In the genomic region with DNA sequence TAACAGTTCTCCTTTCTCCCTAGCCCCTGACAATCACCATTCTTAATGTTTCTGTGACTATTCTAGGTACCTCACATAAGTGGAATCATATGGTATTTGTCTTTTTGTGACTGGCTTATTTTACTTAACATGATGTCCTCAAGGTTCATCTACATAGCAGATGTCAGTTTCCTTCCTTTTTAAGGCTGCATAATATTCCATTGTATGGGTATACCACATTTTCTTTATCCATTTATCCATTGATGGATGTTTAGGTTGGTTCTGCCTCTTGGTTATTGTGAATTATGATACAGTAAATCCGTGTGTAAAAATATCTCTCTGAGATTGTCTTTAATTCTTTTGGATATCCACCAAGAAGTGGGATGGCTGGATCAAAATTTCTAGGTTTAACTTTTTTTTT, we compare ENCODE assay signal across 25 cellular contexts.
"Had no signal": no experiment of that assay in that cellular context is flagged by ENCODE, and none has a peak within 500 bp of the region (broad histone marks: within the 10 kb centered on the region; RNA-seq: fewer than 3 reads in every experiment).

No MANE protein-coding gene starts in this region.

- ATAC-seq: natural killer cell; right cardiac atrium; right lobe of liver; stimulated activated effector memory CD8-positive, alpha-beta T cell treated with anti-CD3 and anti-CD28 coated beads, Interleukin-12 subunit alpha, Interleukin-12 subunit beta, amount 100 ng/mL, for 72 hours; stimulated activated naive B cell treated with anti-CD40 and anti-IgM and Interleukin-4, amounts not matched to agents 10 μg/mL and 1 μg/mL and 100 μg/mL, for 72 hours had no signal

- H3K4me2 ChIP-seq: neural progenitor cell had no signal

- H3K4me1 ChIP-seq: neural progenitor cell, prostate gland, right lobe of liver, thyroid gland, upper lobe of left lung, vagina had no signal

- H3K27me3 ChIP-seq: neural progenitor cell, ovary, right lobe of liver, sigmoid colon, stomach, thyroid gland, tibial nerve, upper lobe of left lung, vagina had no signal

- H3K4me3 ChIP-seq: neural progenitor cell, ovary, prostate gland, right lobe of liver, sigmoid colon, stomach, thoracic aorta, thyroid gland, tibial nerve, upper lobe of left lung, vagina had no signal

- DNase-seq: natural killer cell; occipital lobe; ovary; retina; right cardiac atrium; right lobe of liver; sigmoid colon; small intestine; stimulated activated CD4-positive, alpha-beta T cell treated with anti-CD3 and anti-CD28 coated beads, Interleukin-15, amount 100 ng/mL, for 24 hours; stimulated activated CD4-positive, alpha-beta T cell treated with anti-CD3 and anti-CD28 coated beads, Interleukin-2, amount 100 ng/mL, for 24 hours; stimulated activated CD4-positive, alpha-beta T cell treated with anti-CD3 and anti-CD28 coated beads, Interleukin-2, amount 100 ng/mL, for 48 hours; stimulated activated CD4-positive, alpha-beta T cell treated with anti-CD3 and anti-CD28 coated beads, Interleukin-4, amount 100 ng/mL, for 24 hours; stimulated activated naive B cell treated with anti-CD40 and anti-IgM and Interleukin-4, amounts not matched to agents 10 μg/mL and 1 μg/mL and 100 μg/mL, for 72 hours; stimulated activated naive CD4-positive, alpha-beta T cell treated with Interleukin-2 at 50 U/mL for 16 hours; stomach; thyroid gland; trophoblast cell; upper lobe of left lung had no signal

- FAIRE-seq: small intestine, urothelium cell line had no signal

- H3K9ac ChIP-seq: neural progenitor cell had no signal

- H2AFZ ChIP-seq: neural progenitor cell had no signal

- H3K27ac ChIP-seq: neural progenitor cell, ovary, prostate gland, right lobe of liver, sigmoid colon, stomach, thoracic aorta, thyroid gland, tibial nerve, upper lobe of left lung, vagina had no signal

- H3K36me3 ChIP-seq: ovary, prostate gland, right lobe of liver, sigmoid colon, stomach, thoracic aorta, thyroid gland, upper lobe of left lung, vagina had no signal

- H3K9me3 ChIP-seq: ovary, prostate gland, right lobe of liver, sigmoid colon, stomach, thoracic aorta, thyroid gland, upper lobe of left lung, vagina had no signal
